In genomic region chr2:11796190-11797171, GRCh38 we compare ENCODE assay signal across 1 cellular context.
TF ChIP-seq lines count a peak whose summit lies in the region.

No MANE protein-coding gene starts in this region.

TF ChIP-seq in HepG2, 621 proteins besides CTCF, POLR2A, EP300 and RAD21 (continued from another document):
- TF ChIP-seq FOXO4 (CRISPR knock-in tag; conservative IDR thresholded peaks at IDR 0.05) = 0 out of 2 replicates have a peak, but pooled peaks have one; percentile 38
